ENCODE assay signal across 8 cellular contexts in the genomic region with DNA sequence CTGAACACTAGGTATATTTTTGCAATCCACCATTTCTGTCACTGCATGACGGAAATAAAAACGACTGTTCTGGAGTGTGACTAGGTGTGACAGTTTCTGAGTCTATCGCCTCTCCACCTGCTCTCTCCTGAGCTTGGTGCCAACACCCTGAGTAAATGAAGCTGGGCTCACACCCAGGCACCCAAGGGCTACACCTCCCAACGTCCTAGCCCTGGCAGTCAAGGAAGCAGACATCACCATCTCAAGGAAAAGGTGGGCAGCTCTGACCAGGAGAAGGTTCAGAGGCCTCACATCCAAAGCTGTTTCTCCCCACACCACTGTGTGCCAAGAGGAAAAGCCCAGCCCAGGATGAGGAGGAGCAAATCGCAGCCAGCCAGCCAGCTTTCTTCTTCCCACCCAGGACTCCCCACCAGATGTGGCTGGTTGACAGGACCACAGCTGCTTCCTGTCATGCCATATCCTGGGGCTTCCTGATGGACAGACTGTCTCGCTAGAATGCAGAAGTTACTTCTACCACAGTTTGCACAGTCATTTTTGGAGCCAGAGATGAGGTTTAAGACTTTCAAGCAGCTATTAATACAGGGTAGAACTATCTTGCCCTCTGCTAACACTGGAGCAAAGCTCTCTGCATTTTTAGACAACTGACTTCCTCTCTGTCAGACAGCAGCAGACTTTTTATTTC. TPM values are rescaled to one million over a fixed set of nuclear protein-coding genes. Genes with fewer than 3 reads are reported as not detected.
A peak's percentile ranks its signal among the peaks of the same experiment; 100 is the strongest.
DNase-seq lines count a peak whose midpoint lies in the region; ATAC-seq and TF ChIP-seq lines count a peak whose summit lies in the region.

No MANE protein-coding gene starts in this region.

- peaks cover 60 to 66% of the 10 kb centered on the region in 2 donors for H3K4me1 Mint-ChIP-seq in effector memory CD8-positive, alpha-beta T cell (ENCODE audit: low read depth in 2 of 2)
- H3K4me1 Mint-ChIP-seq in natural killer cell treated with Interleukin-12 subunit alpha and Interleukin-12 subunit beta and Interleukin-15 and Interleukin-18, amount 100 ng/mL, for 72 hours (ENCODE audit: low read depth in 2 of 2), result peaks cover 66 to 67% of the 10 kb centered on the region in 2 donors

- H3K36me3 Mint-ChIP-seq in effector memory CD8-positive, alpha-beta T cell (ENCODE audit: insufficient read depth), result peaks cover 39% of the 10 kb centered on the region
- H3K36me3 Mint-ChIP-seq in natural killer cell treated with Interleukin-12 subunit alpha and Interleukin-12 subunit beta and Interleukin-15 and Interleukin-18, amount 100 ng/mL, for 72 hours, result peaks cover 9% of the 10 kb centered on the region

- peak overlapping the region; percentile 93 to 94 for H3K27ac Mint-ChIP-seq in effector memory CD8-positive, alpha-beta T cell
- peak overlapping the region; percentile 88 to 98 for H3K27ac Mint-ChIP-seq in natural killer cell treated with Interleukin-12 subunit alpha and Interleukin-12 subunit beta and Interleukin-15 and Interleukin-18, amount 100 ng/mL, for 72 hours

- H3K9me3 ChIP-seq in RWPE2 (ENCODE audit: severe bottlenecking), result no peaks in the 10 kb centered on the region

- H3K4me1 ChIP-seq in RWPE2 (ENCODE audit: insufficient read depth, poor library complexity, severe bottlenecking), result peaks cover 49% of the 10 kb centered on the region

- DNase-seq in RWPE2 (ENCODE audit: low spot score) (no peak), NCI-H1092 treated with DMSO at 0.1 percent for 48 hours (lab: John Stamatoyannopoulos, UW) (no peak), HuH-7 (ENCODE audit: low spot score) (no peak), NCI-H1105 (lab: John Stamatoyannopoulos, UW) (no peak)
- peak in 1 of 3 experiments; percentile 14 for DNase-seq in effector memory CD8-positive, alpha-beta T cell
- no peak for DNase-seq in natural killer cell treated with Interleukin-12 subunit alpha and Interleukin-12 subunit beta and Interleukin-15 and Interleukin-18, amount 100 ng/mL, for 72 hours (ENCODE audit: low spot score)

- ATAC-seq in GM18861 (IDR thresholded peaks at IDR 0.05; ENCODE audit: unreplicated experiment) (peak; percentile 66), HG02884 (IDR thresholded peaks at IDR 0.05; ENCODE audit: unreplicated experiment) (peak; percentile 53), RWPE2 (ENCODE audit: low read depth) (no peak)
- ATAC-seq in effector memory CD8-positive, alpha-beta T cell (replicated peaks), result peak; percentile 17
- peak; percentile 37 to 62 for ATAC-seq in natural killer cell treated with Interleukin-12 subunit alpha and Interleukin-12 subunit beta and Interleukin-15 and Interleukin-18, amount 100 ng/mL, for 72 hours

- peak overlapping the region; percentile 97 to 98 for H3K4me3 Mint-ChIP-seq in effector memory CD8-positive, alpha-beta T cell
- peak overlapping the region; percentile 100 for H3K4me3 Mint-ChIP-seq in natural killer cell treated with Interleukin-12 subunit alpha and Interleukin-12 subunit beta and Interleukin-15 and Interleukin-18, amount 100 ng/mL, for 72 hours

- H3K27ac ChIP-seq in RWPE2 (ENCODE audit: poor library complexity, severe bottlenecking), result peak overlapping the region; percentile 74

- peaks cover 26% of the 10 kb centered on the region for H3K36me3 ChIP-seq in RWPE2 (ENCODE audit: low read depth)

- no peak overlapping the region for H3K4me3 ChIP-seq in RWPE2 (ENCODE audit: severe bottlenecking)

- H3K27me3 ChIP-seq in RWPE2 (ENCODE audit: insufficient read depth, poor library complexity, severe bottlenecking), result no peaks in the 10 kb centered on the region

- H3K27me3 Mint-ChIP-seq in effector memory CD8-positive, alpha-beta T cell, result no peaks in the 10 kb centered on the region
- H3K27me3 Mint-ChIP-seq in natural killer cell treated with Interleukin-12 subunit alpha and Interleukin-12 subunit beta and Interleukin-15 and Interleukin-18, amount 100 ng/mL, for 72 hours, result no peaks in the 10 kb centered on the region

- no peaks in the 10 kb centered on the region for H3K9me3 Mint-ChIP-seq in effector memory CD8-positive, alpha-beta T cell
- H3K9me3 Mint-ChIP-seq in natural killer cell treated with Interleukin-12 subunit alpha and Interleukin-12 subunit beta and Interleukin-15 and Interleukin-18, amount 100 ng/mL, for 72 hours, result no peaks in the 10 kb centered on the region

- no peak for TF ChIP-seq CTCF in RWPE2 (IDR thresholded peaks at IDR 0.05; ENCODE audit: poor library complexity, severe bottlenecking)

RNA-seq across cellular contexts. Expression of a gene that starts 3.3 kb away (rescaled TPM):
- 100 to 1,000 TPM; 109 to 111 TPM for total RNA-seq in natural killer cell treated with Interleukin-12 subunit alpha and Interleukin-12 subunit beta and Interleukin-15 and Interleukin-18, amount 100 ng/mL, for 72 hours

RNA-seq across cellular contexts. Expression of a gene that starts 20.0 kb away (rescaled TPM):
- 10 to 100 TPM; 43.6 to 46.8 TPM for total RNA-seq in natural killer cell treated with Interleukin-12 subunit alpha and Interleukin-12 subunit beta and Interleukin-15 and Interleukin-18, amount 100 ng/mL, for 72 hours

RNA-seq across cellular contexts. Expression of a gene that starts 26.9 kb away (rescaled TPM):
- total RNA-seq in natural killer cell treated with Interleukin-12 subunit alpha and Interleukin-12 subunit beta and Interleukin-15 and Interleukin-18, amount 100 ng/mL, for 72 hours, result 10 to 100 TPM; 39.1 to 74.7 TPM

RNA-seq across cellular contexts. Expression of a gene that starts 36.8 kb away (rescaled TPM):
- 10 to 100 TPM; 49.6 to 74.3 TPM for total RNA-seq in natural killer cell treated with Interleukin-12 subunit alpha and Interleukin-12 subunit beta and Interleukin-15 and Interleukin-18, amount 100 ng/mL, for 72 hours

RNA-seq across cellular contexts. Expression of a gene that starts 43.4 kb away (rescaled TPM):
- total RNA-seq in natural killer cell treated with Interleukin-12 subunit alpha and Interleukin-12 subunit beta and Interleukin-15 and Interleukin-18, amount 100 ng/mL, for 72 hours, result 1 to 10 TPM in 1 of 2 donors, under 1 TPM in 1; 0.43 to 1.7 TPM
